Comparison of ENCODE assay signal across 24 cellular contexts in genomic region chr7:20268832-20269231, GRCh38. TPM values are rescaled to one million over a fixed set of nuclear protein-coding genes. Genes with fewer than 3 reads are reported as not detected.
DNase-seq lines count a peak whose midpoint lies in the region; ATAC-seq and TF ChIP-seq lines count a peak whose summit lies in the region.
"Had no signal": no experiment of that assay in that cellular context is flagged by ENCODE, and none has a peak within 500 bp of the region (broad histone marks: within the 10 kb centered on the region; RNA-seq: fewer than 3 reads in every experiment).

No MANE protein-coding gene starts in this region.

- no peak overlapping the region for H3K4me3 Mint-ChIP-seq in effector memory CD8-positive, alpha-beta T cell

- no peak overlapping the region for H3K27ac Mint-ChIP-seq in effector memory CD8-positive, alpha-beta T cell

- in situ Hi-C loops in brain microvascular endothelial cell (cut with HindIII; ENCODE audit: low pct_ligation_motif_present, low sequenced_read_pairs), result no loop called here

- peak overlapping the region; percentile 18 for H3K18ac ChIP-seq in mesendoderm (ENCODE audit: low read length)

- no peak overlapping the region for H3K4me2 ChIP-seq in mesendoderm (ENCODE audit: low read length)
- H3K4me2 ChIP-seq: BLaER1 had no signal

- peaks cover 3% of the 10 kb centered on the region for H3K36me3 Mint-ChIP-seq in effector memory CD8-positive, alpha-beta T cell (ENCODE audit: insufficient read depth)

- no peak for ATAC-seq in effector memory CD8-positive, alpha-beta T cell (replicated peaks)
- ATAC-seq: HCT116 had no signal

- H3K4ac ChIP-seq in mesendoderm (ENCODE audit: low read depth, low read length), result no peak overlapping the region

- no peak overlapping the region for H2BK120ac ChIP-seq in mesendoderm (ENCODE audit: low read depth, low read length)

- DNase-seq in DMS53 treated with DMSO at 0.1 percent for 48 hours (lab: John Stamatoyannopoulos, UW; ENCODE audit: unreplicated experiment) (peak; percentile 56), NCI-H69 (lab: John Stamatoyannopoulos, UW) (peak; percentile 13), brain microvascular endothelial cell (peak; percentile 31), mesendoderm (no peak), H4 (ENCODE audit: low spot score) (no peak), DMS79 (lab: John Stamatoyannopoulos, UW) (no peak), ascending aorta (ENCODE audit: low spot score in 2 of 2) (no peak)
- DNase-seq in effector memory CD8-positive, alpha-beta T cell, result no peak
- DNase-seq: activated CD4-positive, alpha-beta T cell treated with anti-CD3 and anti-CD28 coated beads for 1 hour; activated effector memory CD4-positive, alpha-beta T cell treated with anti-CD3 and anti-CD28 coated beads, Interleukin-2, amount 50 U/mL, for 16 hours; kidney glomerular epithelial cell; NCI-H2081 treated with DMSO at 0.1 percent for 48 hours; OCI-M1; SJCRH30; stimulated activated CD4-positive, alpha-beta T cell treated with anti-CD3 and anti-CD28 coated beads, Interleukin-4, amount 100 ng/mL, for 1 hour; stimulated activated naive CD4-positive, alpha-beta T cell; uterus had no signal

- H3K79me2 ChIP-seq in mesendoderm (ENCODE audit: control insufficient read depth, insufficient read depth, low read length), result no peaks in the 10 kb centered on the region

- H4K5ac ChIP-seq in mesendoderm (ENCODE audit: low read length), result no peak overlapping the region

- no peaks in the 10 kb centered on the region for H3K79me1 ChIP-seq in mesendoderm (ENCODE audit: low read length)

- H3K27ac ChIP-seq in brain microvascular endothelial cell (peak overlapping the region; percentile 39), mesendoderm (ENCODE audit: low read depth, low read length) (no peak overlapping the region), ascending aorta (no peak overlapping the region)
- H3K27ac ChIP-seq: BLaER1, breast epithelium, SJCRH30, thoracic aorta, uterus had no signal

- H2AK5ac ChIP-seq in mesendoderm (ENCODE audit: low read length), result no peak overlapping the region

- H3K23ac ChIP-seq in mesendoderm (ENCODE audit: low read length), result no peak overlapping the region

- intact Hi-C loops in ascending aorta (cut with DNase I), result no loop called here

- H3K36me3 ChIP-seq in brain microvascular endothelial cell (replicated peaks) (no peaks in the 10 kb centered on the region), mesendoderm (ENCODE audit: control insufficient read depth, insufficient read depth, low read length) (no peaks in the 10 kb centered on the region), ascending aorta (no peaks in the 10 kb centered on the region)
- H3K36me3 ChIP-seq: BLaER1, breast epithelium, right atrium auricular region, SJCRH30, thoracic aorta, uterus had no signal

- no peak overlapping the region for H3K56ac ChIP-seq in mesendoderm (ENCODE audit: low read length)

- WGBS in mesendoderm (ENCODE audit: extremely low coverage, insufficient coverage, low lambda C conversion rate), result no CpG with 5 or more reads among the region's 1 CpG

- no peaks in the 10 kb centered on the region for H3K4me1 ChIP-seq in mesendoderm (ENCODE audit: control insufficient read depth, low read depth, low read length)
- no peaks in the 10 kb centered on the region for H3K4me1 ChIP-seq in ascending aorta
- H3K4me1 ChIP-seq: BLaER1, breast epithelium, right atrium auricular region, SJCRH30, uterus had no signal

- TF ChIP-seq CTCF in brain microvascular endothelial cell (IDR thresholded peaks at IDR 0.05; ENCODE audit: low read depth, low read length, missing control alignments) (no peak), ascending aorta (IDR thresholded peaks at IDR 0.05) (no peak)

- H3K27me3 ChIP-seq in brain microvascular endothelial cell (replicated peaks), result no peaks in the 10 kb centered on the region
- no peaks in the 10 kb centered on the region for H3K27me3 ChIP-seq in mesendoderm (ENCODE audit: insufficient read depth, low read length, poor library complexity)
- no peaks in the 10 kb centered on the region for H3K27me3 ChIP-seq in ascending aorta
- H3K27me3 ChIP-seq: BLaER1, breast epithelium, right atrium auricular region, SJCRH30, uterus had no signal

- H4K8ac ChIP-seq in mesendoderm (ENCODE audit: low read depth, low read length), result no peak overlapping the region

- H2BK15ac ChIP-seq in mesendoderm (replicated peaks; ENCODE audit: low read depth), result no peak overlapping the region

- H3K9me3 Mint-ChIP-seq in effector memory CD8-positive, alpha-beta T cell, result peaks cover 0 to under 1% of the 10 kb centered on the region in 2 donors

- H3K9me3 ChIP-seq in ascending aorta, result no peaks in the 10 kb centered on the region
- H3K9me3 ChIP-seq: BLaER1, breast epithelium, right atrium auricular region, SJCRH30, thoracic aorta, uterus had no signal

- H3K9ac ChIP-seq in mesendoderm (ENCODE audit: low read length), result no peak overlapping the region
- H3K9ac ChIP-seq: BLaER1 had no signal

- H3K4me1 Mint-ChIP-seq in effector memory CD8-positive, alpha-beta T cell (ENCODE audit: low read depth in 2 of 2), result no peaks in the 10 kb centered on the region

- H2BK5ac ChIP-seq in mesendoderm (ENCODE audit: low read length), result no peak overlapping the region

- no peak overlapping the region for H3K4me3 ChIP-seq in brain microvascular endothelial cell (ENCODE audit: low read depth, low read length)
- H3K4me3 ChIP-seq in mesendoderm (ENCODE audit: low read length), result no peak overlapping the region
- no peak overlapping the region for H3K4me3 ChIP-seq in ascending aorta
- H3K4me3 ChIP-seq: BLaER1, breast epithelium, right atrium auricular region, SJCRH30, thoracic aorta, uterus had no signal

- H3K27me3 Mint-ChIP-seq in effector memory CD8-positive, alpha-beta T cell, result no peaks in the 10 kb centered on the region

RNA-seq across cellular contexts. Expression of gene MACC1, which starts 51.6 kb away (rescaled TPM):
- polyA plus RNA-seq in mesendoderm (2013, experiment 1 of 2), result 3.8 TPM
- polyA plus RNA-seq in mesendoderm (2013, experiment 2 of 2), result 4.1 TPM
- 0.46 and 0.53 TPM in 2 replicates for total RNA-seq in H4 (2014; rRNA removed; shearing (Covaris generic))
- not detected for total RNA-seq in ascending aorta
- total RNA-seq: osteocyte; T-helper 1 cell treated with Interleukin-12 subunit alpha and Interleukin-12 subunit beta and Interleukin-4 antibody, amounts not matched to agents 30 ng/mL and 1 ng/mL, for 36 hours had no signal

Comparison
In these comparisons a context has a peak if more than half of its experiments do, and no peak if none do; other contexts are left out.
1. DNase-seq: peak in DMS53 treated with DMSO at 0.1 percent for 48 hours (single experiment), NCI-H69 (single experiment) and brain microvascular endothelial cell (single experiment); none in mesendoderm (single experiment), effector memory CD8-positive, alpha-beta T cell (0 of 3), H4 (single experiment), DMS79 (single experiment) and ascending aorta (0 of 2).